Comparison of ENCODE assay signal across 25 cellular contexts in the genomic region with DNA sequence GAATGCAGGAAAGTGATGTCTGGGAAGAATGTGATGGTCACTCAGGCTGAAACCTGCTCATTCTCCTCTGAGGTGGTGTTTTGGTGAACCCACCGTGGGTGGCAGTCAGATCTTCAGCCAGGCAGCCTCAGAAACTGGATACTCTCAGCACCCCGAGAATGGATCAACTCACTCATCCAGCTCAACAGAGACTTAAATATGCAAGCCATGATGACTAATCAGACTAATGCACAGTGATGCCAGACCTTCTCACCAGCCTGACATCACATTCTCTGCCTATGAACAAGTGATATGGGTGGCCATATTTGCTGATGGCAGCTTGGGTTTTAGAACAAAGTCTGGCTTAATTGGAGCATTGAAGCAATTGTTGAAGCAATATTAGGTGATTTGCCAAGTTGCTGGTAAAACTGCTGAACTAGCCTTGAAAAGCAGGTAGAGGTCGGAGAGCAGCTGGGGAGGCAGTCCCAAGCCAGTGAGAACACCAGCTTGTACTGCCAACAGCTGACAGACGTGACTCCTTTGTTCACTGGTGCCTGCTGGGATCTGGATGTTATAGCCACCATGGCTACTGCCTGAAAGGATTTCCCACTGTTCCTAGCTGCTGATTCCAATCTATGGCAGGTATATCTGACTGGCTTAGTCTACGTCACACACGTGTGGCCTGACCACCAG.
DNase-seq lines count a peak whose midpoint lies in the region; ATAC-seq and TF ChIP-seq lines count a peak whose summit lies in the region.
"Had no signal": no experiment of that assay in that cellular context is flagged by ENCODE, and none has a peak within 500 bp of the region (broad histone marks: within the 10 kb centered on the region; RNA-seq: fewer than 3 reads in every experiment).

No MANE protein-coding gene starts in this region.

- TF ChIP-seq CTCF in foreskin keratinocyte (conservative IDR thresholded peaks at IDR 0.05) = no peak

- peak; percentile 15 for ATAC-seq in foreskin keratinocyte
- ATAC-seq in HG02884 (IDR thresholded peaks at IDR 0.05; ENCODE audit: unreplicated experiment) = no peak
- ATAC-seq in GM21360 (IDR thresholded peaks at IDR 0.05; ENCODE audit: unreplicated experiment) = no peak
- ATAC-seq: GM23338; K562; left lung; naive thymus-derived CD4-positive, alpha-beta T cell; T-helper 17 cell had no signal

- DNase-seq in activated CD4-positive, alpha-beta T cell treated with anti-CD3 and anti-CD28 coated beads for 48 hours = peak; percentile 28
- no peak for DNase-seq in activated CD4-positive, alpha-beta T cell treated with anti-CD3 and anti-CD28 coated beads for 1 hour
- DNase-seq in Daoy (ENCODE audit: low read depth) = peak; percentile 22
- peak; percentile 4 to 6 for DNase-seq in SJCRH30
- peak in 1 of 2 donors; percentile 15 for DNase-seq in foreskin keratinocyte
- no peak for DNase-seq in NCI-H1930 (lab: John Stamatoyannopoulos, UW)
- DNase-seq: activated CD4-positive, alpha-beta T cell treated with anti-CD3 and anti-CD28 coated beads, Interleukin-2, amount 50 U/mL, for 1 hour; activated effector memory CD4-positive, alpha-beta T cell treated with anti-CD3 and anti-CD28 coated beads, Interleukin-2, amount 50 U/mL, for 16 hours; anterior cingulate cortex; central memory CD4-positive, alpha-beta T cell; DMS79 treated with DMSO at 0.1 percent for 48 hours; left lung; MG63; naive thymus-derived CD4-positive, alpha-beta T cell; NCI-H1417 treated with DMSO at 0.1 percent for 48 hours; NCI-H526; nucleus accumbens; SK-N-SH; T-helper 17 cell had no signal

- H3K27me3 ChIP-seq in SJCRH30 = no peaks in the 10 kb centered on the region
- no peaks in the 10 kb centered on the region for H3K27me3 ChIP-seq in foreskin keratinocyte
- H3K27me3 ChIP-seq: left lung, MG63, suprapubic skin had no signal

- H3K4me1 ChIP-seq in SJCRH30 = no peaks in the 10 kb centered on the region
- H3K4me1 ChIP-seq in foreskin keratinocyte = no peaks in the 10 kb centered on the region
- H3K4me1 ChIP-seq: left lung, suprapubic skin had no signal

- H3K27ac ChIP-seq in SJCRH30 (no peak overlapping the region), foreskin keratinocyte (no peak overlapping the region)
- H3K27ac ChIP-seq: left lung, RWPE1, suprapubic skin had no signal

- H3K36me3 ChIP-seq in SJCRH30 = no peaks in the 10 kb centered on the region
- H3K36me3 ChIP-seq: left lung, MG63, suprapubic skin had no signal

- H3K4me3 ChIP-seq in SJCRH30 = no peak overlapping the region
- H3K4me3 ChIP-seq: GM23338, K562, left lung, MG63, suprapubic skin had no signal

- no peaks in the 10 kb centered on the region for H3K9me3 ChIP-seq in SJCRH30 (replicated peaks)
- H3K9me3 ChIP-seq: left lung, MG63, SK-N-SH, suprapubic skin had no signal

Comparison
In these comparisons a context has a peak if more than half of its experiments do, and no peak if none do; other contexts are left out.
1. DNase-seq: peak in activated CD4-positive, alpha-beta T cell treated with anti-CD3 and anti-CD28 coated beads for 48 hours (single experiment), Daoy (single experiment) and SJCRH30 (2 of 2); none in activated CD4-positive, alpha-beta T cell treated with anti-CD3 and anti-CD28 coated beads for 1 hour (single experiment) and NCI-H1930 (0 of 2).